15 cellular contexts compared by ENCODE assay signal in genomic region chr6:15791401-15792137, GRCh38.
DNase-seq lines count a peak whose midpoint lies in the region; ATAC-seq and TF ChIP-seq lines count a peak whose summit lies in the region.
"Had no signal": no experiment of that assay in that cellular context is flagged by ENCODE, and none has a peak within 500 bp of the region (broad histone marks: within the 10 kb centered on the region; RNA-seq: fewer than 3 reads in every experiment).

No MANE protein-coding gene starts in this region.

- ATAC-seq in GM21367 (IDR thresholded peaks at IDR 0.05; ENCODE audit: unreplicated experiment), result no peak
- ATAC-seq: natural killer cell treated with Interleukin-12 subunit alpha and Interleukin-12 subunit beta and Interleukin-15 and Interleukin-18, amount 100 ng/mL, for 72 hours had no signal

- peaks cover 12% of the 10 kb centered on the region for H3K4me1 ChIP-seq in neuron (ENCODE audit: insufficient read depth, low read length)

- peak overlapping the region; percentile 85 for H2AFZ ChIP-seq in neuron (ENCODE audit: low read depth, low read length)
- H2AFZ ChIP-seq: PC-9 had no signal

- H3K36me3 ChIP-seq in neuron (ENCODE audit: insufficient read depth, low read length), result no peaks in the 10 kb centered on the region
- H3K36me3 ChIP-seq: suprapubic skin had no signal

- no peaks in the 10 kb centered on the region for H3K9me3 ChIP-seq in neuron (ENCODE audit: low read length)
- H3K9me3 ChIP-seq: suprapubic skin had no signal

- TF ChIP-seq CTCF in fibroblast of pulmonary artery (IDR thresholded peaks at IDR 0.05; ENCODE audit: low read length, missing control alignments), result no peak

- H3K27me3 ChIP-seq in neuron (ENCODE audit: insufficient read depth, low read length), result no peaks in the 10 kb centered on the region
- H3K27me3 ChIP-seq: suprapubic skin had no signal

- H3K4me3 ChIP-seq in fibroblast of pulmonary artery (replicated peaks; ENCODE audit: low read depth, low read length) (no peak overlapping the region), neuron (ENCODE audit: low read length) (no peak overlapping the region)
- H3K4me3 ChIP-seq: PC-9, skin epidermis, suprapubic skin had no signal

- peak; percentile 18 for DNase-seq in Ammon's horn (ENCODE audit: low spot score)
- peak; percentile 97 for DNase-seq in NCI-H82 (lab: John Stamatoyannopoulos, UW)
- peak; percentile 6 for DNase-seq in fibroblast of pulmonary artery (ENCODE audit: low read depth)
- DNase-seq in GOT3 (lab: John Stamatoyannopoulos, UW), result no peak
- no peak for DNase-seq in C1 segment of cervical spinal cord (lab: John Stamatoyannopoulos, UW)
- DNase-seq in ureter (ENCODE audit: low spot score), result no peak
- DNase-seq: activated CD4-positive, alpha-beta T cell treated with anti-CD3 and anti-CD28 coated beads for 1 hour; activated T-cell treated with anti-CD3 and anti-CD28 coated beads, Interleukin-2, amount 50 U/mL, for 1 hour; foreskin fibroblast; PC-9 had no signal

Comparison
In these comparisons a context has a peak if more than half of its experiments do, and no peak if none do; other contexts are left out.
1. DNase-seq: peak in Ammon's horn (single experiment), NCI-H82 (single experiment) and fibroblast of pulmonary artery (single experiment); none in GOT3 (single experiment), C1 segment of cervical spinal cord (0 of 14) and ureter (single experiment).